1 cellular context compared by ENCODE assay signal in genomic region chr11:27444801-27445215, GRCh38.
TF ChIP-seq lines count a peak whose summit lies in the region.

No MANE protein-coding gene starts in this region.

TF ChIP-seq in K562, 482 proteins besides CTCF, POLR2A, EP300 and RAD21 (continued from another document):
- TF ChIP-seq PBX2 (CRISPR knock-in tag; IDR thresholded peaks at IDR 0.05; ENCODE audit: low read depth) (peak; percentile 59; the same call in 1 of the 2 replicates), PBX2 (tag; conservative IDR thresholded peaks at IDR 0.05; ENCODE audit: low read depth) (peak; percentile 86), MYNN (IDR thresholded peaks at IDR 0.05) (no peak), MYNN (CRISPR knock-in tag; IDR thresholded peaks at IDR 0.05) (no peak), PCBP2 (IDR thresholded peaks at IDR 0.05; ENCODE audit: low read depth, low read length, poor library complexity, severe bottlenecking) (no peak), SAFB2 (IDR thresholded peaks at IDR 0.05; ENCODE audit: borderline replicate concordance, low read depth, low read length, severe bottlenecking) (no peak), TGIF2 (CRISPR knock-in tag; IDR thresholded peaks at IDR 0.05) (no peak), AFF4 (CRISPR knock-in tag; IDR thresholded peaks at IDR 0.05) (no peak), SRSF7 (optimal IDR thresholded peaks at IDR 0.05; ENCODE audit: low read depth, low read length) (no peak), MEIS2 (IDR thresholded peaks at IDR 0.05; ENCODE audit: partially characterized antibody) (peak; percentile 83), SMAD1 (IDR thresholded peaks at IDR 0.05; ENCODE audit: low read depth, low read length, partially characterized antibody) (no peak), KDM4B (IDR thresholded peaks at IDR 0.05; ENCODE audit: borderline replicate concordance in 2 of 2, low read depth in 1 of 2) (no peak), ZKSCAN3 (CRISPR knock-in tag; IDR thresholded peaks at IDR 0.05) (no peak), RBFOX2 (IDR thresholded peaks at IDR 0.05; ENCODE audit: low read depth, low read length) (no peak), ZFP36 (IDR thresholded peaks at IDR 0.05; ENCODE audit: low read depth, low read length, partially characterized antibody) (peak; percentile 47), GABPB1 (CRISPR knock-in tag; IDR thresholded peaks at IDR 0.05) (no peak), CHD7 (IDR thresholded peaks at IDR 0.05; ENCODE audit: low read depth, low read length) (no peak), ZBTB11 (CRISPR knock-in tag; IDR thresholded peaks at IDR 0.05) (no peak), RBM15 (IDR thresholded peaks at IDR 0.05; ENCODE audit: insufficient read depth, low read length) (no peak), HIVEP1 (CRISPR knock-in tag; IDR thresholded peaks at IDR 0.05) (no peak), ZNF143 (CRISPR knock-in tag; IDR thresholded peaks at IDR 0.05) (no peak)
- TF ChIP-seq, protein P1, sequence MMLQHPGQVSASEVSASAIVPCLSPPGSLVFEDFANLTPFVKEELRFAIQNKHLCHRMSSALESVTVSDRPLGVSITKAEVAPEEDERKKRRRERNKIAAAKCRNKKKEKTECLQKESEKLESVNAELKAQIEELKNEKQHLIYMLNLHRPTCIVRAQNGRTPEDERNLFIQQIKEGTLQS (IDR thresholded peaks at IDR 0.05) = no peak
- TF ChIP-seq, protein P1 (CRISPR knock-in tag; conservative IDR thresholded peaks at IDR 0.05) = no peak
- TF ChIP-seq, protein P2, sequence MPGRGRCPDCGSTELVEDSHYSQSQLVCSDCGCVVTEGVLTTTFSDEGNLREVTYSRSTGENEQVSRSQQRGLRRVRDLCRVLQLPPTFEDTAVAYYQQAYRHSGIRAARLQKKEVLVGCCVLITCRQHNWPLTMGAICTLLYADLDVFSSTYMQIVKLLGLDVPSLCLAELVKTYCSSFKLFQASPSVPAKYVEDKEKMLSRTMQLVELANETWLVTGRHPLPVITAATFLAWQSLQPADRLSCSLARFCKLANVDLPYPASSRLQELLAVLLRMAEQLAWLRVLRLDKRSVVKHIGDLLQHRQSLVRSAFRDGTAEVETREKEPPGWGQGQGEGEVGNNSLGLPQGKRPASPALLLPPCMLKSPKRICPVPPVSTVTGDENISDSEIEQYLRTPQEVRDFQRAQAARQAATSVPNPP (IDR thresholded peaks at IDR 0.05; ENCODE audit: borderline replicate concordance, insufficient read depth, insufficient read length) = no peak
- TF ChIP-seq, protein P3, sequence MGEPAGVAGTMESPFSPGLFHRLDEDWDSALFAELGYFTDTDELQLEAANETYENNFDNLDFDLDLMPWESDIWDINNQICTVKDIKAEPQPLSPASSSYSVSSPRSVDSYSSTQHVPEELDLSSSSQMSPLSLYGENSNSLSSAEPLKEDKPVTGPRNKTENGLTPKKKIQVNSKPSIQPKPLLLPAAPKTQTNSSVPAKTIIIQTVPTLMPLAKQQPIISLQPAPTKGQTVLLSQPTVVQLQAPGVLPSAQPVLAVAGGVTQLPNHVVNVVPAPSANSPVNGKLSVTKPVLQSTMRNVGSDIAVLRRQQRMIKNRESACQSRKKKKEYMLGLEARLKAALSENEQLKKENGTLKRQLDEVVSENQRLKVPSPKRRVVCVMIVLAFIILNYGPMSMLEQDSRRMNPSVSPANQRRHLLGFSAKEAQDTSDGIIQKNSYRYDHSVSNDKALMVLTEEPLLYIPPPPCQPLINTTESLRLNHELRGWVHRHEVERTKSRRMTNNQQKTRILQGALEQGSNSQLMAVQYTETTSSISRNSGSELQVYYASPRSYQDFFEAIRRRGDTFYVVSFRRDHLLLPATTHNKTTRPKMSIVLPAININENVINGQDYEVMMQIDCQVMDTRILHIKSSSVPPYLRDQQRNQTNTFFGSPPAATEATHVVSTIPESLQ (CRISPR knock-in tag; IDR thresholded peaks at IDR 0.05) = no peak
